10 cellular contexts compared by ENCODE assay signal in the genomic region with DNA sequence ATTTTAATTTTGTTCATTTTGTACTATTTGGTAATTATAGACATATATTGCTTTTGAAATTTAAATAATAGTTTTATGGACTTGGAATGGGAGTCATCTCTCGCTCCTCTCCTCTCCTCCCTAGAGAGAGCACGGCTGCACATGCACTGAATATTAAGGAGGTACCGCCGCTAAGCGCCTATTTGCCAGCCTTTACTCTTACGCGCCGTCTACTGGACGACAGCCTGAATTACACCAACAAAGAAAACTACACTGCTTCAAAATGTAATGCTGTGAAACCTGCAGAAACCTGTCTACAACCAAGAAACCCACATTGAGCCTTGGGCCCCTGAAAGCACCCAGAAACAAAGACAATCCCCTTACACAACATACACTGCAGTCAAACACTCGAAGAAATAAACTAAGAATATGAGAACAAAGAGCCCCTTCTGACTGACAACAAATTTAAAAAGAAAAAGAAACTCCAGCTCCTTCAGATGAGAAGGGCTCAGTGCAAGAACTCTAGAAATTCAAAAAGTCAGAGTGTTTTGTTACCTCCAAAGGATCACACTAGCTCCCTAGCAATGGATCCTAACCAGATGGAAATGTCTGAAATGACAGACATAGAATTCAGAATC.
A peak's percentile ranks its signal among the peaks of the same experiment; 100 is the strongest.
DNase-seq lines count a peak whose midpoint lies in the region; TF ChIP-seq lines count a peak whose summit lies in the region.
"Had no signal": no experiment of that assay in that cellular context is flagged by ENCODE, and none has a peak within 500 bp of the region (broad histone marks: within the 10 kb centered on the region; RNA-seq: fewer than 3 reads in every experiment).

No MANE protein-coding gene starts in this region.

- TF ChIP-seq CTCF in MM.1S (IDR thresholded peaks at IDR 0.05; ENCODE audit: low read length): peak; percentile 48
- TF ChIP-seq CTCF in coronary artery (IDR thresholded peaks at IDR 0.05): no peak

- H3K27ac Mint-ChIP-seq in T-helper 2 cell treated with Interferon-gamma antibody and Interleukin-4, amounts not matched to agents 5 μg/mL and 100 μg/mL, for 36 hours: no peak overlapping the region

- no peaks in the 10 kb centered on the region for H3K27me3 Mint-ChIP-seq in T-helper 2 cell treated with Interferon-gamma antibody and Interleukin-4, amounts not matched to agents 5 μg/mL and 100 μg/mL, for 36 hours (ENCODE audit: low read depth)

- H3K36me3 Mint-ChIP-seq in T-helper 2 cell treated with Interferon-gamma antibody and Interleukin-4, amounts not matched to agents 5 μg/mL and 100 μg/mL, for 36 hours (ENCODE audit: low read depth): no peaks in the 10 kb centered on the region

- H3K27ac ChIP-seq in MM.1S (ENCODE audit: low read length) (no peak overlapping the region), coronary artery (no peak overlapping the region)
- H3K27ac ChIP-seq: skin epidermis had no signal

- no peaks in the 10 kb centered on the region for H3K79me2 ChIP-seq in MM.1S (ENCODE audit: low read length)

- H3K4me2 ChIP-seq in MM.1S (ENCODE audit: low read depth, low read length): no peak overlapping the region

- no peak overlapping the region for H3K4me3 ChIP-seq in MM.1S (ENCODE audit: low read length)
- no peak overlapping the region for H3K4me3 ChIP-seq in coronary artery
- H3K4me3 ChIP-seq: skin epidermis had no signal

- no peak overlapping the region for H3K9ac ChIP-seq in MM.1S (ENCODE audit: low read length)

- H3K9me3 Mint-ChIP-seq in T-helper 2 cell treated with Interferon-gamma antibody and Interleukin-4, amounts not matched to agents 5 μg/mL and 100 μg/mL, for 36 hours: peaks cover 63% of the 10 kb centered on the region

- H3K4me1 Mint-ChIP-seq in T-helper 2 cell treated with Interferon-gamma antibody and Interleukin-4, amounts not matched to agents 5 μg/mL and 100 μg/mL, for 36 hours (ENCODE audit: low read depth): no peaks in the 10 kb centered on the region

- no peaks in the 10 kb centered on the region for H3K4me1 ChIP-seq in MM.1S (ENCODE audit: low read length)

- no peaks in the 10 kb centered on the region for H3F3A ChIP-seq in MM.1S (ENCODE audit: insufficient read depth, low read length)

- no peaks in the 10 kb centered on the region for H3K27me3 ChIP-seq in MM.1S (replicated peaks; ENCODE audit: insufficient read depth, low read length)

- H3K4me3 Mint-ChIP-seq in T-helper 2 cell treated with Interferon-gamma antibody and Interleukin-4, amounts not matched to agents 5 μg/mL and 100 μg/mL, for 36 hours: no peak overlapping the region

- H3K9me2 ChIP-seq in MM.1S (replicated peaks; ENCODE audit: insufficient read depth, low read length): no peaks in the 10 kb centered on the region

- H4K20me1 ChIP-seq in MM.1S (ENCODE audit: insufficient read depth, low read length): no peaks in the 10 kb centered on the region

- DNase-seq in NCI-H2171 treated with DMSO at 0.1 percent for 48 hours (lab: John Stamatoyannopoulos, UW): peak; percentile 49
- DNase-seq in NCI-H2171 (lab: John Stamatoyannopoulos, UW): no peak
- peak; percentile 29 for DNase-seq in MM.1S
- DNase-seq in dermis blood vessel endothelial cell: peak; percentile 7
- DNase-seq in retina: peak; percentile 5
- DNase-seq in coronary artery (ENCODE audit: low spot score): no peak
- DNase-seq in T-helper 2 cell treated with Interferon-gamma antibody and Interleukin-4, amounts not matched to agents 5 μg/mL and 100 μg/mL, for 36 hours (ENCODE audit: low spot score): no peak
- DNase-seq in activated CD8-positive, alpha-beta memory T cell treated with anti-CD3 and anti-CD28 coated beads, Interleukin-2, amount 50 U/mL, for 48 hours: no peak
- DNase-seq: NCI-H2081 had no signal

- H2AFZ ChIP-seq in MM.1S (ENCODE audit: low read length): no peak overlapping the region

- H3K9me3 ChIP-seq in MM.1S (replicated peaks; ENCODE audit: insufficient read depth, low read length): no peaks in the 10 kb centered on the region

- H3K36me3 ChIP-seq in MM.1S (replicated peaks; ENCODE audit: insufficient read depth, low read length): no peaks in the 10 kb centered on the region

Comparison
In these comparisons a context has a peak if more than half of its experiments do, and no peak if none do; other contexts are left out.
1. DNase-seq: peak in NCI-H2171 treated with DMSO at 0.1 percent for 48 hours (single experiment), MM.1S (single experiment), dermis blood vessel endothelial cell (single experiment) and retina (single experiment); none in NCI-H2171 (single experiment), coronary artery (single experiment), T-helper 2 cell treated with Interferon-gamma antibody and Interleukin-4, amounts not matched to agents 5 μg/mL and 100 μg/mL, for 36 hours (single experiment) and activated CD8-positive, alpha-beta memory T cell treated with anti-CD3 and anti-CD28 coated beads, Interleukin-2, amount 50 U/mL, for 48 hours (single experiment).